ENCODE assay signal across 9 cellular contexts in the genomic region with DNA sequence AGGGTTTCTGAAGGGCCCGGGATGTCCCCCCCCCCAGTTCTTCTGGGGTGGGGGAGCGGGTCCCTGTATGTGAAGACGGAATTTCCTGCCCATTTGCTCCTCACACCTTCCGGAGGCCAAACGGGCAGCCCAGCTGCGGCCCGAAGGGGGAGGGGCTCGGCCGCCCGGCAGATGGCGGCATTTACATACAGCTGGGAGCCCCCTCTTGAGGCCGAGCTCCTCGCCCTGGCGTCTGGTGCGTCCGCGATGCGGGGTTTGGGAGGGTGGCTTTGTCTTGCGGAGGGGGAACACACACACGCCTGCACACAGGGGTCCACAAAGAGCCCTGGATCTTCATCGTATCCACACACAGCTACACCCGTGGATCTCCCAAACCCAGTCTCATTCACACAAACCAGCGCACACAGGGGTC. TPM values are rescaled to one million over a fixed set of nuclear protein-coding genes. Genes with fewer than 3 reads are reported as not detected.
A peak's percentile ranks its signal among the peaks of the same experiment; 100 is the strongest.
DNase-seq lines count a peak whose midpoint lies in the region; ATAC-seq, FAIRE-seq and TF ChIP-seq lines count a peak whose summit lies in the region.
"Had no signal": no experiment of that assay in that cellular context is flagged by ENCODE, and none has a peak within 500 bp of the region (broad histone marks: within the 10 kb centered on the region; RNA-seq: fewer than 3 reads in every experiment).

No MANE protein-coding gene starts in this region.

- 0% methylated on average over 11 of the region's 23 CpGs for WGBS in HepG2 (ENCODE audit: low lambda C conversion rate)

- H3K4me2 ChIP-seq in HepG2 (ENCODE audit: low read depth, low read length), result peak overlapping the region; percentile 89

- no peaks in the 10 kb centered on the region for H4K20me1 ChIP-seq in HepG2 (ENCODE audit: insufficient read depth, low read length)

- H3K9me3 ChIP-seq in Caco-2 (no peaks in the 10 kb centered on the region), HepG2 (ENCODE audit: low read length) (no peaks in the 10 kb centered on the region)

- TF ChIP-seq EP300 in HepG2 (IDR thresholded peaks at IDR 0.05; ENCODE audit: low read depth in 2 of 2, low read length in 2 of 2), result no peak
- no peak for TF ChIP-seq EP300 in HepG2 (CRISPR knock-in tag; IDR thresholded peaks at IDR 0.05; ENCODE audit: borderline replicate concordance)

- in situ Hi-C loops in astrocyte of the spinal cord (cut with HindIII; ENCODE audit: low sequenced_read_pairs), result no loop called here
- in situ Hi-C loops in HepG2 (cut with HindIII; ENCODE audit: extremely low pct_ligation_motif_present, low pct_unique_long_range_greater_than_20kb), result loop anchor here (5.0 kb wide), 1 partner anchor 34 kb away; the partner anchor contains the start of gene EID2B

- H3K27me3 ChIP-seq in Caco-2 (replicated peaks; ENCODE audit: control insufficient read depth, insufficient read depth, low read length) (peaks cover 1% of the 10 kb centered on the region), HepG2 (ENCODE audit: control insufficient read depth in 1 of 2, insufficient read depth in 2 of 2, low read length in 2 of 2) (peaks cover 5 to 36% of the 10 kb centered on the region in 2 experiments; a peak in 4 of 5 replicates)

- no peak overlapping the region for H3K27ac Mint-ChIP-seq in Caco-2 (ENCODE audit: unreplicated experiment)

- H3K4me3 ChIP-seq in Caco-2 (ENCODE audit: low read depth, low read length) (peak overlapping the region; percentile 35), astrocyte of the spinal cord (ENCODE audit: low read depth, low read length) (peak overlapping the region; percentile 10), HepG2 (replicated peaks in 1 of 3; ENCODE audit: insufficient read depth in 1 of 3, low read depth in 2 of 3, low read length in 3 of 3) (peak overlapping the region; percentile 24 to 64 (median 41); a peak in 5 of 6 replicates)
- H3K4me3 ChIP-seq: skin epidermis had no signal

- ATAC-seq in HepG2 (peak; percentile 79), GM19452 (IDR thresholded peaks at IDR 0.05; ENCODE audit: unreplicated experiment) (no peak), HG02938 (IDR thresholded peaks at IDR 0.05; ENCODE audit: unreplicated experiment) (no peak)

- POLR2A ChIA-PET in Caco-2 (lab: Charles Lee), result interaction anchor here (0.7 to 1.2 kb wide), 3 partner anchors 18 to 472 kb away, joined by 4 to 13 read pairs (median 4); partner anchors contain the start of gene RPS16
- POLR2A ChIA-PET in HepG2 (lab: Yijun Ruan, JAX), result interaction anchor here (0.8 kb wide), 1 partner anchor 62 kb away, joined by 4 read pairs; the partner anchor contains the start of gene RPS16

- intact Hi-C loops in Caco-2 (cut with micrococcal nuclease; ENCODE audit: unreplicated experiment) (loop anchor here (1.0 to 2.0 kb wide), 3 partner anchors 24 to 43 kb away; partner anchors contain the start of genes EID2 and EID2B), HepG2 (cut with micrococcal nuclease; ENCODE audit: unreplicated experiment) (no loop called here)

- H3K9ac ChIP-seq in HepG2 (ENCODE audit: insufficient read depth, low read depth, low read length), result 0 out of 2 replicates have a peak overlapping the region, but pooled peaks have one; percentile 0

- no peaks in the 10 kb centered on the region for H3K9me3 Mint-ChIP-seq in Caco-2 (ENCODE audit: unreplicated experiment)

- peak; percentile 65 for TF ChIP-seq RAD21 in HepG2 (CRISPR knock-in tag; IDR thresholded peaks at IDR 0.05)

- H3K79me2 ChIP-seq in HepG2 (ENCODE audit: insufficient read depth, low read length), result no peaks in the 10 kb centered on the region

- H3K27ac ChIP-seq in HepG2 (ENCODE audit: extremely low read length, insufficient read depth, low read length), result no peak overlapping the region
- H3K27ac ChIP-seq: skin epidermis had no signal

- BruUV-seq in Caco-2 (replicated peaks; lab: Mats Ljungman, UMichigan) (no TSS peak), HepG2 (replicated peaks; lab: Mats Ljungman, UMichigan) (no TSS peak)

- H3K4me1 ChIP-seq in Caco-2 (peaks cover 13% of the 10 kb centered on the region), HepG2 (ENCODE audit: insufficient read depth, low read length) (peaks cover 25% of the 10 kb centered on the region)

- peaks cover 16% of the 10 kb centered on the region for H3K4me1 Mint-ChIP-seq in Caco-2 (ENCODE audit: low read depth, unreplicated experiment)

- peaks cover 10% of the 10 kb centered on the region for H3K36me3 Mint-ChIP-seq in Caco-2 (ENCODE audit: insufficient read depth, unreplicated experiment)

- peak overlapping the region; percentile 85 for H3K4me3 Mint-ChIP-seq in Caco-2 (ENCODE audit: unreplicated experiment)

- no peak for TF ChIP-seq POLR2A in HepG2 (IDR thresholded peaks at IDR 0.05; ENCODE audit: insufficient read depth in 1 of 2, low read depth in 2 of 2, low read length in 2 of 2)

- TF ChIP-seq CTCF in Caco-2 (IDR thresholded peaks at IDR 0.05; ENCODE audit: insufficient read depth in 1 of 2, low read depth in 1 of 2, low read length in 1 of 2, severe bottlenecking in 1 of 2, unreplicated experiment in 1 of 2), result peak; percentile 61 to 80
- TF ChIP-seq CTCF in astrocyte of the spinal cord (IDR thresholded peaks at IDR 0.05; ENCODE audit: low read depth, low read length), result peak; percentile 64
- peak; percentile 88 for TF ChIP-seq CTCF in HepG2 (CRISPR knock-in tag; IDR thresholded peaks at IDR 0.05)

- FAIRE-seq in HepG2 (lab: Jason Lieb, UNC), result no peak

- CTCF ChIA-PET in Caco-2 (lab: Charles Lee) (interaction anchor here (0.6 to 2.1 kb wide), 21 partner anchors 9 to 1597 kb away, joined by 3 to 20 read pairs (median 5); partner anchors contain the start of genes EID2, EID2B, RPS16 and SUPT5H), HepG2 (lab: Yijun Ruan, JAX; ENCODE audit: low intra/inter-chr PET ratio, low total read pairs) (interaction anchor here (0.8 kb wide), 2 partner anchors 34 to 43 kb away, joined by 3 read pairs; partner anchors contain the start of gene EID2B)

- H2AFZ ChIP-seq in HepG2 (ENCODE audit: low read length), result peak overlapping the region; percentile 71

- DNase-seq in Caco-2, result peak; percentile 71 to 84
- DNase-seq in HT-29 (ENCODE audit: low spot score), result peak; percentile 66
- DNase-seq in NCI-H774 (lab: John Stamatoyannopoulos, UW), result peak; percentile 86
- DNase-seq in astrocyte of the spinal cord (ENCODE audit: low read depth, low spot score), result peak; percentile 34
- DNase-seq in HepG2 (ENCODE audit: low spot score), result peak; percentile 36
- DNase-seq in SKM-1 (lab: John Stamatoyannopoulos, UW; ENCODE audit: unreplicated experiment), result no peak

- no peaks in the 10 kb centered on the region for H3K36me3 ChIP-seq in Caco-2 (ENCODE audit: control insufficient read depth, insufficient read depth, low read length)
- H3K36me3 ChIP-seq in HepG2 (replicated peaks in 1 of 2; ENCODE audit: control insufficient read depth in 1 of 2, insufficient read depth in 2 of 2, low read length in 2 of 2), result no peaks in the 10 kb centered on the region

- peaks cover 16% of the 10 kb centered on the region for H3K27me3 Mint-ChIP-seq in Caco-2 (ENCODE audit: insufficient read depth, unreplicated experiment)

RNA-seq across cellular contexts. Expression of gene DLL3, which starts 0.9 kb away (rescaled TPM):
- total RNA-seq in Caco-2 (2022), result 1.7 and 2.7 TPM in 2 replicates
- 0.15 TPM in 1 of 2 replicates, not detected in the other for total RNA-seq in HT-29 (2014; rRNA removed; shearing (Covaris generic))
- 0.35 and 0.53 TPM in 2 replicates for total RNA-seq in HepG2 (2016; rRNA removed; fragmentation: Illumina TruSeq; extraction: Trizol)
- total RNA-seq in HepG2 (2016; cell fraction: cytosol; rRNA removed; fragmentation: Illumina TruSeq; extraction: Trizol; ENCODE audit: low read depth), result 1.4 and 1.6 TPM in 2 replicates
- 0.28 and 0.37 TPM in 2 replicates for total RNA-seq in HepG2 (2016; cell fraction: insoluble cytoplasmic fraction; rRNA removed; fragmentation: Illumina TruSeq; extraction: Trizol)
- total RNA-seq in HepG2 (2016; cell fraction: membrane; rRNA removed; fragmentation: Illumina TruSeq; extraction: Trizol), result 0.90 and 0.93 TPM in 2 replicates
- total RNA-seq in HepG2 (2016; cell fraction: nucleus; rRNA removed; fragmentation: Illumina TruSeq; extraction: Trizol), result 0.16 and 0.31 TPM in 2 replicates
- polyA plus RNA-seq in HepG2 (2011; rRNA removed), result 0.55 and 0.60 TPM in 2 replicates
- 0.60 and 0.64 TPM in 2 replicates for polyA plus RNA-seq in HepG2 (2011; cell fraction: cytosol; rRNA removed)
- 0.27 and 0.33 TPM in 2 replicates for polyA plus RNA-seq in HepG2 (2011; cell fraction: nucleus; rRNA removed)
- 0.39 and 0.51 TPM in 2 replicates for polyA plus RNA-seq in HepG2 (2012)
- 1.9 and 2.0 TPM in 2 replicates for polyA plus RNA-seq in HepG2 (2016; cell fraction: cytosol; fragmentation: Illumina TruSeq; extraction: Trizol; ENCODE audit: low read depth)
- 0.54 and 0.55 TPM in 2 replicates for polyA plus RNA-seq in HepG2 (2016; cell fraction: insoluble cytoplasmic fraction; fragmentation: Illumina TruSeq; extraction: Trizol; ENCODE audit: low read depth)
- 0.90 and 1.1 TPM in 2 replicates for polyA plus RNA-seq in HepG2 (2016; cell fraction: membrane; fragmentation: Illumina TruSeq; extraction: Trizol; ENCODE audit: low read depth)
- polyA plus RNA-seq in HepG2 (2016; cell fraction: nucleus; fragmentation: Illumina TruSeq; extraction: Trizol; ENCODE audit: insufficient read depth, low read depth), result 0.41 TPM in 2 replicates
- 0.42 and 0.63 TPM in 2 replicates for polyA minus RNA-seq in HepG2 (2011; rRNA and poly(A)+ RNA removed; ENCODE audit: low replicate concordance)
- not detected in 2 replicates for polyA minus RNA-seq in HepG2 (2011; cell fraction: cytosol; rRNA and poly(A)+ RNA removed)
- polyA minus RNA-seq in HepG2 (2011; cell fraction: nucleus; rRNA and poly(A)+ RNA removed), result 0.25 and 0.39 TPM in 2 replicates

RNA-seq across cellular contexts. Expression of gene SELENOV, which starts 17.1 kb away (rescaled TPM):
- total RNA-seq in Caco-2 (2022) (0.46 and 1.6 TPM in 2 replicates), HepG2 (2016; rRNA removed; fragmentation: Illumina TruSeq; extraction: Trizol) (not detected in 2 replicates)
- not detected in 2 replicates for total RNA-seq in HT-29 (2014; rRNA removed; shearing (Covaris generic))
- total RNA-seq in HepG2 (2016; cell fraction: cytosol; rRNA removed; fragmentation: Illumina TruSeq; extraction: Trizol; ENCODE audit: low read depth), result not detected in 2 replicates
- total RNA-seq in HepG2 (2016; cell fraction: insoluble cytoplasmic fraction; rRNA removed; fragmentation: Illumina TruSeq; extraction: Trizol), result not detected in 2 replicates
- not detected in 2 replicates for total RNA-seq in HepG2 (2016; cell fraction: membrane; rRNA removed; fragmentation: Illumina TruSeq; extraction: Trizol)
- 0.47 TPM in 1 of 2 replicates, not detected in the other for total RNA-seq in HepG2 (2016; cell fraction: nucleus; rRNA removed; fragmentation: Illumina TruSeq; extraction: Trizol)
- polyA plus RNA-seq in HepG2 (2011; rRNA removed), result not detected in 2 replicates
- polyA plus RNA-seq in HepG2 (2011; cell fraction: cytosol; rRNA removed), result not detected in 2 replicates
- 0.17 and 0.76 TPM in 2 replicates for polyA plus RNA-seq in HepG2 (2011; cell fraction: nucleus; rRNA removed)
- not detected in 2 replicates for polyA plus RNA-seq in HepG2 (2012)
- polyA plus RNA-seq in HepG2 (2016; cell fraction: cytosol; fragmentation: Illumina TruSeq; extraction: Trizol; ENCODE audit: low read depth), result not detected in 2 replicates
- not detected in 2 replicates for polyA plus RNA-seq in HepG2 (2016; cell fraction: insoluble cytoplasmic fraction; fragmentation: Illumina TruSeq; extraction: Trizol; ENCODE audit: low read depth)
- polyA plus RNA-seq in HepG2 (2016; cell fraction: membrane; fragmentation: Illumina TruSeq; extraction: Trizol; ENCODE audit: low read depth), result not detected in 2 replicates
- polyA plus RNA-seq in HepG2 (2016; cell fraction: nucleus; fragmentation: Illumina TruSeq; extraction: Trizol; ENCODE audit: insufficient read depth, low read depth), result not detected in 2 replicates
- polyA minus RNA-seq in HepG2 (2011; rRNA and poly(A)+ RNA removed; ENCODE audit: low replicate concordance), result not detected in 2 replicates
- polyA minus RNA-seq in HepG2 (2011; cell fraction: cytosol; rRNA and poly(A)+ RNA removed), result not detected in 2 replicates
- polyA minus RNA-seq in HepG2 (2011; cell fraction: nucleus; rRNA and poly(A)+ RNA removed), result not detected in 2 replicates

RNA-seq across cellular contexts. Expression of gene TIMM50, which starts 17.2 kb away (rescaled TPM):
- total RNA-seq in Caco-2 (2022) (152 and 162 TPM in 2 replicates), HepG2 (2016; rRNA removed; fragmentation: Illumina TruSeq; extraction: Trizol) (89.1 and 91.1 TPM in 2 replicates)
- total RNA-seq in HT-29 (2014; rRNA removed; shearing (Covaris generic)), result 261 and 295 TPM in 2 replicates
- total RNA-seq in HepG2 (2016; cell fraction: cytosol; rRNA removed; fragmentation: Illumina TruSeq; extraction: Trizol; ENCODE audit: low read depth), result 37.5 and 47.3 TPM in 2 replicates
- total RNA-seq in HepG2 (2016; cell fraction: insoluble cytoplasmic fraction; rRNA removed; fragmentation: Illumina TruSeq; extraction: Trizol), result 85.4 and 88.5 TPM in 2 replicates
- total RNA-seq in HepG2 (2016; cell fraction: membrane; rRNA removed; fragmentation: Illumina TruSeq; extraction: Trizol), result 43.0 and 47.2 TPM in 2 replicates
- 57.0 and 65.5 TPM in 2 replicates for total RNA-seq in HepG2 (2016; cell fraction: nucleus; rRNA removed; fragmentation: Illumina TruSeq; extraction: Trizol)
- polyA plus RNA-seq in HepG2 (2011; rRNA removed), result 90.0 and 92.5 TPM in 2 replicates
- 85.2 and 108 TPM in 2 replicates for polyA plus RNA-seq in HepG2 (2011; cell fraction: cytosol; rRNA removed)
- polyA plus RNA-seq in HepG2 (2011; cell fraction: nucleus; rRNA removed), result 135 and 143 TPM in 2 replicates
- polyA plus RNA-seq in HepG2 (2012), result 65.0 and 84.2 TPM in 2 replicates
- 41.8 and 47.0 TPM in 2 replicates for polyA plus RNA-seq in HepG2 (2016; cell fraction: cytosol; fragmentation: Illumina TruSeq; extraction: Trizol; ENCODE audit: low read depth)
- polyA plus RNA-seq in HepG2 (2016; cell fraction: insoluble cytoplasmic fraction; fragmentation: Illumina TruSeq; extraction: Trizol; ENCODE audit: low read depth), result 88.6 and 92.5 TPM in 2 replicates
- 38.0 and 40.4 TPM in 2 replicates for polyA plus RNA-seq in HepG2 (2016; cell fraction: membrane; fragmentation: Illumina TruSeq; extraction: Trizol; ENCODE audit: low read depth)
- polyA plus RNA-seq in HepG2 (2016; cell fraction: nucleus; fragmentation: Illumina TruSeq; extraction: Trizol; ENCODE audit: insufficient read depth, low read depth), result 111 and 123 TPM in 2 replicates
- polyA minus RNA-seq in HepG2 (2011; rRNA and poly(A)+ RNA removed; ENCODE audit: low replicate concordance), result 121 and 194 TPM in 2 replicates
- 41.5 and 44.7 TPM in 2 replicates for polyA minus RNA-seq in HepG2 (2011; cell fraction: cytosol; rRNA and poly(A)+ RNA removed)
- 42.4 and 52.5 TPM in 2 replicates for polyA minus RNA-seq in HepG2 (2011; cell fraction: nucleus; rRNA and poly(A)+ RNA removed)

RNA-seq across cellular contexts. Expression of gene EID2B, which starts 34.8 kb away (rescaled TPM):
- 2.1 and 2.8 TPM in 2 replicates for total RNA-seq in Caco-2 (2022)
- total RNA-seq in HT-29 (2014; rRNA removed; shearing (Covaris generic)), result 1.3 and 2.1 TPM in 2 replicates
- total RNA-seq in HepG2 (2016; rRNA removed; fragmentation: Illumina TruSeq; extraction: Trizol), result 3.6 and 3.7 TPM in 2 replicates
- total RNA-seq in HepG2 (2016; cell fraction: cytosol; rRNA removed; fragmentation: Illumina TruSeq; extraction: Trizol; ENCODE audit: low read depth), result 1.1 and 1.4 TPM in 2 replicates
- 4.1 TPM in 2 replicates for total RNA-seq in HepG2 (2016; cell fraction: insoluble cytoplasmic fraction; rRNA removed; fragmentation: Illumina TruSeq; extraction: Trizol)
- 2.8 and 2.9 TPM in 2 replicates for total RNA-seq in HepG2 (2016; cell fraction: membrane; rRNA removed; fragmentation: Illumina TruSeq; extraction: Trizol)
- total RNA-seq in HepG2 (2016; cell fraction: nucleus; rRNA removed; fragmentation: Illumina TruSeq; extraction: Trizol), result 2.5 and 3.7 TPM in 2 replicates
- 2.2 and 2.5 TPM in 2 replicates for polyA plus RNA-seq in HepG2 (2011; rRNA removed)
- polyA plus RNA-seq in HepG2 (2011; cell fraction: cytosol; rRNA removed), result 2.4 and 2.9 TPM in 2 replicates
- polyA plus RNA-seq in HepG2 (2011; cell fraction: nucleus; rRNA removed), result 1.6 and 6.8 TPM in 2 replicates
- 1.7 and 2.6 TPM in 2 replicates for polyA plus RNA-seq in HepG2 (2012)
- polyA plus RNA-seq in HepG2 (2016; cell fraction: cytosol; fragmentation: Illumina TruSeq; extraction: Trizol; ENCODE audit: low read depth), result 0.73 and 0.79 TPM in 2 replicates
- 3.1 and 4.0 TPM in 2 replicates for polyA plus RNA-seq in HepG2 (2016; cell fraction: insoluble cytoplasmic fraction; fragmentation: Illumina TruSeq; extraction: Trizol; ENCODE audit: low read depth)
- 1.5 and 1.8 TPM in 2 replicates for polyA plus RNA-seq in HepG2 (2016; cell fraction: membrane; fragmentation: Illumina TruSeq; extraction: Trizol; ENCODE audit: low read depth)
- polyA plus RNA-seq in HepG2 (2016; cell fraction: nucleus; fragmentation: Illumina TruSeq; extraction: Trizol; ENCODE audit: insufficient read depth, low read depth), result 4.2 TPM in 2 replicates
- 1.7 and 2.3 TPM in 2 replicates for polyA minus RNA-seq in HepG2 (2011; rRNA and poly(A)+ RNA removed; ENCODE audit: low replicate concordance)
- polyA minus RNA-seq in HepG2 (2011; cell fraction: cytosol; rRNA and poly(A)+ RNA removed), result 0.99 and 1.4 TPM in 2 replicates
- polyA minus RNA-seq in HepG2 (2011; cell fraction: nucleus; rRNA and poly(A)+ RNA removed), result 2.2 and 3.0 TPM in 2 replicates

RNA-seq across cellular contexts. Expression of gene EID2, which starts 42.1 kb away (rescaled TPM):
- total RNA-seq in Caco-2 (2022) (21.7 and 26.3 TPM in 2 replicates), HepG2 (2016; rRNA removed; fragmentation: Illumina TruSeq; extraction: Trizol) (13.8 and 14.1 TPM in 2 replicates)
- 18.8 and 21.9 TPM in 2 replicates for total RNA-seq in HT-29 (2014; rRNA removed; shearing (Covaris generic))
- 3.2 and 3.6 TPM in 2 replicates for total RNA-seq in HepG2 (2016; cell fraction: cytosol; rRNA removed; fragmentation: Illumina TruSeq; extraction: Trizol; ENCODE audit: low read depth)
- total RNA-seq in HepG2 (2016; cell fraction: insoluble cytoplasmic fraction; rRNA removed; fragmentation: Illumina TruSeq; extraction: Trizol), result 14.0 and 14.4 TPM in 2 replicates
- 5.5 and 6.4 TPM in 2 replicates for total RNA-seq in HepG2 (2016; cell fraction: membrane; rRNA removed; fragmentation: Illumina TruSeq; extraction: Trizol)
- total RNA-seq in HepG2 (2016; cell fraction: nucleus; rRNA removed; fragmentation: Illumina TruSeq; extraction: Trizol), result 5.3 and 7.2 TPM in 2 replicates
- polyA plus RNA-seq in HepG2 (2011; rRNA removed), result 3.7 and 5.1 TPM in 2 replicates
- polyA plus RNA-seq in HepG2 (2011; cell fraction: cytosol; rRNA removed), result 3.5 and 4.1 TPM in 2 replicates
- 2.3 TPM in 2 replicates for polyA plus RNA-seq in HepG2 (2011; cell fraction: nucleus; rRNA removed)
- polyA plus RNA-seq in HepG2 (2012), result 7.8 and 11.2 TPM in 2 replicates
- 3.3 and 3.7 TPM in 2 replicates for polyA plus RNA-seq in HepG2 (2016; cell fraction: cytosol; fragmentation: Illumina TruSeq; extraction: Trizol; ENCODE audit: low read depth)
- 21.5 and 23.1 TPM in 2 replicates for polyA plus RNA-seq in HepG2 (2016; cell fraction: insoluble cytoplasmic fraction; fragmentation: Illumina TruSeq; extraction: Trizol; ENCODE audit: low read depth)
- polyA plus RNA-seq in HepG2 (2016; cell fraction: membrane; fragmentation: Illumina TruSeq; extraction: Trizol; ENCODE audit: low read depth), result 4.6 and 5.5 TPM in 2 replicates
- polyA plus RNA-seq in HepG2 (2016; cell fraction: nucleus; fragmentation: Illumina TruSeq; extraction: Trizol; ENCODE audit: insufficient read depth, low read depth), result 11.3 and 14.0 TPM in 2 replicates
- polyA minus RNA-seq in HepG2 (2011; rRNA and poly(A)+ RNA removed; ENCODE audit: low replicate concordance), result 2.5 and 3.4 TPM in 2 replicates
- 4.6 and 6.5 TPM in 2 replicates for polyA minus RNA-seq in HepG2 (2011; cell fraction: cytosol; rRNA and poly(A)+ RNA removed)
- polyA minus RNA-seq in HepG2 (2011; cell fraction: nucleus; rRNA and poly(A)+ RNA removed), result 1.9 and 3.0 TPM in 2 replicates
